1 cellular context compared by ENCODE assay signal in genomic region chr1:62621907-62622306, GRCh38.
TF ChIP-seq lines count a peak whose summit lies in the region.

No MANE protein-coding gene starts in this region.

TF ChIP-seq in HepG2, 621 proteins besides CTCF, POLR2A, EP300 and RAD21 (continued from another document):
- TF ChIP-seq SCMH1 (CRISPR knock-in tag; IDR thresholded peaks at IDR 0.05; ENCODE audit: borderline replicate concordance) (no peak), CREBL2 (CRISPR knock-in tag; IDR thresholded peaks at IDR 0.05; ENCODE audit: borderline replicate concordance) (no peak), RCOR2 (CRISPR knock-in tag; IDR thresholded peaks at IDR 0.05) (peak; percentile 91), RXRB (CRISPR knock-in tag; IDR thresholded peaks at IDR 0.05; ENCODE audit: borderline replicate concordance) (peak; percentile 94), MIXL1 (CRISPR knock-in tag; IDR thresholded peaks at IDR 0.05) (peak; percentile 94), ZMYM2 (CRISPR knock-in tag; IDR thresholded peaks at IDR 0.05) (0 out of 2 replicates have a peak, but pooled peaks have one; percentile 30), ZBTB7B (CRISPR knock-in tag; IDR thresholded peaks at IDR 0.05) (0 out of 2 replicates have a peak, but pooled peaks have one; percentile 35), ZNF670 (CRISPR knock-in tag; IDR thresholded peaks at IDR 0.05; ENCODE audit: borderline replicate concordance) (peak; percentile 90; the same call in 1 of the 2 replicates), ZNF619 (CRISPR knock-in tag; IDR thresholded peaks at IDR 0.05) (no peak), SRSF9 (IDR thresholded peaks at IDR 0.05; ENCODE audit: borderline replicate concordance, insufficient read depth, low read depth, low read length, poor library complexity, severe bottlenecking) (no peak), CREB3 (CRISPR knock-in tag; IDR thresholded peaks at IDR 0.05) (0 out of 2 replicates have a peak, but pooled peaks have one; percentile 31), SP5 (CRISPR knock-in tag; IDR thresholded peaks at IDR 0.05; ENCODE audit: borderline replicate concordance, low read depth) (peak; percentile 57; the same call in 1 of the 2 replicates), ZNF235 (CRISPR knock-in tag; IDR thresholded peaks at IDR 0.05; ENCODE audit: borderline replicate concordance) (no peak), ZNF7 (CRISPR knock-in tag; IDR thresholded peaks at IDR 0.05) (no peak), EED (CRISPR knock-in tag; IDR thresholded peaks at IDR 0.05) (no peak), ZSCAN20 (CRISPR knock-in tag; IDR thresholded peaks at IDR 0.05; ENCODE audit: borderline replicate concordance) (no peak), ZBTB42 (CRISPR knock-in tag; IDR thresholded peaks at IDR 0.05) (no peak), ZC3H4 (CRISPR knock-in tag; IDR thresholded peaks at IDR 0.05; ENCODE audit: borderline replicate concordance) (no peak), NFKBIZ (CRISPR knock-in tag; IDR thresholded peaks at IDR 0.05) (peak; percentile 91), ZNF547 (CRISPR knock-in tag; IDR thresholded peaks at IDR 0.05) (peak; percentile 27; the same call in 1 of the 2 replicates), ARNT (IDR thresholded peaks at IDR 0.05) (no peak), ZBTB38 (CRISPR knock-in tag; IDR thresholded peaks at IDR 0.05) (no peak), ZNF552 (CRISPR knock-in tag; IDR thresholded peaks at IDR 0.05; ENCODE audit: borderline replicate concordance) (no peak), YEATS2 (CRISPR knock-in tag; IDR thresholded peaks at IDR 0.05; ENCODE audit: borderline replicate concordance) (peak; percentile 79; the same call in 1 of the 2 replicates), KDM1A (CRISPR knock-in tag; IDR thresholded peaks at IDR 0.05) (peak; percentile 86; the same call in 1 of the 2 replicates), ELF1 (CRISPR knock-in tag; IDR thresholded peaks at IDR 0.05) (peak; percentile 65), FOXK2 (IDR thresholded peaks at IDR 0.05) (0 out of 2 replicates have a peak, but pooled peaks have one; percentile 6), ZNF260 (CRISPR knock-in tag; IDR thresholded peaks at IDR 0.05; ENCODE audit: borderline replicate concordance, low read depth) (no peak), REL (CRISPR knock-in tag; conservative IDR thresholded peaks at IDR 0.05) (0 out of 2 replicates have a peak, but pooled peaks have one; percentile 62), SP1 (IDR thresholded peaks at IDR 0.05) (no peak), SP1 (CRISPR knock-in tag; IDR thresholded peaks at IDR 0.05) (peak; percentile 31; the same call in 1 of the 2 replicates), ZMYM4 (CRISPR knock-in tag; IDR thresholded peaks at IDR 0.05) (peak; percentile 99), RAD51 (IDR thresholded peaks at IDR 0.05; ENCODE audit: borderline replicate concordance) (peak; percentile 61; the same call in 1 of the 2 replicates), THYN1 (CRISPR knock-in tag; IDR thresholded peaks at IDR 0.05; ENCODE audit: borderline replicate concordance, low read depth) (0 out of 2 replicates have a peak, but pooled peaks have one; percentile 51)
- TF ChIP-seq, protein P1, sequence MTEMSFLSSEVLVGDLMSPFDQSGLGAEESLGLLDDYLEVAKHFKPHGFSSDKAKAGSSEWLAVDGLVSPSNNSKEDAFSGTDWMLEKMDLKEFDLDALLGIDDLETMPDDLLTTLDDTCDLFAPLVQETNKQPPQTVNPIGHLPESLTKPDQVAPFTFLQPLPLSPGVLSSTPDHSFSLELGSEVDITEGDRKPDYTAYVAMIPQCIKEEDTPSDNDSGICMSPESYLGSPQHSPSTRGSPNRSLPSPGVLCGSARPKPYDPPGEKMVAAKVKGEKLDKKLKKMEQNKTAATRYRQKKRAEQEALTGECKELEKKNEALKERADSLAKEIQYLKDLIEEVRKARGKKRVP (CRISPR knock-in tag; IDR thresholded peaks at IDR 0.05) = peak in 1 of 2 experiments; percentile 99; a peak in 3 of 4 replicates
- TF ChIP-seq, protein P2, sequence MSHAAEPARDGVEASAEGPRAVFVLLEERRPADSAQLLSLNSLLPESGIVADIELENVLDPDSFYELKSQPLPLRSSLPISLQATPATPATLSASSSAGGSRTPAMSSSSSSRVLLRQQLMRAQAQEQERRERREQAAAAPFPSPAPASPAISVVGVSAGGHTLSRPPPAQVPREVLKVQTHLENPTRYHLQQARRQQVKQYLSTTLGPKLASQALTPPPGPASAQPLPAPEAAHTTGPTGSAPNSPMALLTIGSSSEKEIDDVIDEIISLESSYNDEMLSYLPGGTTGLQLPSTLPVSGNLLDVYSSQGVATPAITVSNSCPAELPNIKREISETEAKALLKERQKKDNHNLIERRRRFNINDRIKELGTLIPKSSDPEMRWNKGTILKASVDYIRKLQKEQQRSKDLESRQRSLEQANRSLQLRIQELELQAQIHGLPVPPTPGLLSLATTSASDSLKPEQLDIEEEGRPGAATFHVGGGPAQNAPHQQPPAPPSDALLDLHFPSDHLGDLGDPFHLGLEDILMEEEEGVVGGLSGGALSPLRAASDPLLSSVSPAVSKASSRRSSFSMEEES (CRISPR knock-in tag; IDR thresholded peaks at IDR 0.05) = peak; percentile 100
- TF ChIP-seq, protein P3, sequence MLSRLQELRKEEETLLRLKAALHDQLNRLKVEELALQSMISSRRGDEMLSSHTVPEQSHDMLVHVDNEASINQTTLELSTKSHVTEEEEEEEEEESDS (CRISPR knock-in tag; IDR thresholded peaks at IDR 0.05; ENCODE audit: borderline replicate concordance) = peak; percentile 52; the same call in 1 of the 2 replicates
- TF ChIP-seq, protein P4, sequence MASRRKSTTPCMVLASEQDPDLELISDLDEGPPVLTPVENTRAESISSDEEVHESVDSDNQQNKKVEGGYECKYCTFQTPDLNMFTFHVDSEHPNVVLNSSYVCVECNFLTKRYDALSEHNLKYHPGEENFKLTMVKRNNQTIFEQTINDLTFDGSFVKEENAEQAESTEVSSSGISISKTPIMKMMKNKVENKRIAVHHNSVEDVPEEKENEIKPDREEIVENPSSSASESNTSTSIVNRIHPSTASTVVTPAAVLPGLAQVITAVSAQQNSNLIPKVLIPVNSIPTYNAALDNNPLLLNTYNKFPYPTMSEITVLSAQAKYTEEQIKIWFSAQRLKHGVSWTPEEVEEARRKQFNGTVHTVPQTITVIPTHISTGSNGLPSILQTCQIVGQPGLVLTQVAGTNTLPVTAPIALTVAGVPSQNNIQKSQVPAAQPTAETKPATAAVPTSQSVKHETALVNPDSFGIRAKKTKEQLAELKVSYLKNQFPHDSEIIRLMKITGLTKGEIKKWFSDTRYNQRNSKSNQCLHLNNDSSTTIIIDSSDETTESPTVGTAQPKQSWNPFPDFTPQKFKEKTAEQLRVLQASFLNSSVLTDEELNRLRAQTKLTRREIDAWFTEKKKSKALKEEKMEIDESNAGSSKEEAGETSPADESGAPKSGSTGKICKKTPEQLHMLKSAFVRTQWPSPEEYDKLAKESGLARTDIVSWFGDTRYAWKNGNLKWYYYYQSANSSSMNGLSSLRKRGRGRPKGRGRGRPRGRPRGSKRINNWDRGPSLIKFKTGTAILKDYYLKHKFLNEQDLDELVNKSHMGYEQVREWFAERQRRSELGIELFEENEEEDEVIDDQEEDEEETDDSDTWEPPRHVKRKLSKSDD (CRISPR knock-in tag; IDR thresholded peaks at IDR 0.05; ENCODE audit: low read depth) = peak; percentile 81
- TF ChIP-seq, protein P5, sequence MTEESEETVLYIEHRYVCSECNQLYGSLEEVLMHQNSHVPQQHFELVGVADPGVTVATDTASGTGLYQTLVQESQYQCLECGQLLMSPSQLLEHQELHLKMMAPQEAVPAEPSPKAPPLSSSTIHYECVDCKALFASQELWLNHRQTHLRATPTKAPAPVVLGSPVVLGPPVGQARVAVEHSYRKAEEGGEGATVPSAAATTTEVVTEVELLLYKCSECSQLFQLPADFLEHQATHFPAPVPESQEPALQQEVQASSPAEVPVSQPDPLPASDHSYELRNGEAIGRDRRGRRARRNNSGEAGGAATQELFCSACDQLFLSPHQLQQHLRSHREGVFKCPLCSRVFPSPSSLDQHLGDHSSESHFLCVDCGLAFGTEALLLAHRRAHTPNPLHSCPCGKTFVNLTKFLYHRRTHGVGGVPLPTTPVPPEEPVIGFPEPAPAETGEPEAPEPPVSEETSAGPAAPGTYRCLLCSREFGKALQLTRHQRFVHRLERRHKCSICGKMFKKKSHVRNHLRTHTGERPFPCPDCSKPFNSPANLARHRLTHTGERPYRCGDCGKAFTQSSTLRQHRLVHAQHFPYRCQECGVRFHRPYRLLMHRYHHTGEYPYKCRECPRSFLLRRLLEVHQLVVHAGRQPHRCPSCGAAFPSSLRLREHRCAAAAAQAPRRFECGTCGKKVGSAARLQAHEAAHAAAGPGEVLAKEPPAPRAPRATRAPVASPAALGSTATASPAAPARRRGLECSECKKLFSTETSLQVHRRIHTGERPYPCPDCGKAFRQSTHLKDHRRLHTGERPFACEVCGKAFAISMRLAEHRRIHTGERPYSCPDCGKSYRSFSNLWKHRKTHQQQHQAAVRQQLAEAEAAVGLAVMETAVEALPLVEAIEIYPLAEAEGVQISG (CRISPR knock-in tag; IDR thresholded peaks at IDR 0.05) = peak; percentile 70
- TF ChIP-seq, protein P6, sequence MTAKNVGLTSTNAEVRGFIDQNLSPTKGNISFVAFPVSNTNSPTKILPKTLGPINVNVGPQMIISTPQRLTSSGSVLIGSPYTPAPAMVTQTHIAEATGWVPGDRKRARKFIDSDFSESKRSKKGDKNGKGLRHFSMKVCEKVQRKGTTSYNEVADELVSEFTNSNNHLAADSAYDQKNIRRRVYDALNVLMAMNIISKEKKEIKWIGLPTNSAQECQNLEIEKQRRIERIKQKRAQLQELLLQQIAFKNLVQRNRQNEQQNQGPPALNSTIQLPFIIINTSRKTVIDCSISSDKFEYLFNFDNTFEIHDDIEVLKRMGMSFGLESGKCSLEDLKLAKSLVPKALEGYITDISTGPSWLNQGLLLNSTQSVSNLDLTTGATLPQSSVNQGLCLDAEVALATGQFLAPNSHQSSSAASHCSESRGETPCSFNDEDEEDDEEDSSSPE (CRISPR knock-in tag; IDR thresholded peaks at IDR 0.05) = peak; percentile 93
- TF ChIP-seq, protein P7, sequence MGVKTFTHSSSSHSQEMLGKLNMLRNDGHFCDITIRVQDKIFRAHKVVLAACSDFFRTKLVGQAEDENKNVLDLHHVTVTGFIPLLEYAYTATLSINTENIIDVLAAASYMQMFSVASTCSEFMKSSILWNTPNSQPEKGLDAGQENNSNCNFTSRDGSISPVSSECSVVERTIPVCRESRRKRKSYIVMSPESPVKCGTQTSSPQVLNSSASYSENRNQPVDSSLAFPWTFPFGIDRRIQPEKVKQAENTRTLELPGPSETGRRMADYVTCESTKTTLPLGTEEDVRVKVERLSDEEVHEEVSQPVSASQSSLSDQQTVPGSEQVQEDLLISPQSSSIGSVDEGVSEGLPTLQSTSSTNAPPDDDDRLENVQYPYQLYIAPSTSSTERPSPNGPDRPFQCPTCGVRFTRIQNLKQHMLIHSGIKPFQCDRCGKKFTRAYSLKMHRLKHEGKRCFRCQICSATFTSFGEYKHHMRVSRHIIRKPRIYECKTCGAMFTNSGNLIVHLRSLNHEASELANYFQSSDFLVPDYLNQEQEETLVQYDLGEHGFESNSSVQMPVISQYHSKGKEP (CRISPR knock-in tag; IDR thresholded peaks at IDR 0.05) = 0 out of 2 replicates have a peak, but pooled peaks have one; percentile 72
- TF ChIP-seq, protein P8, sequence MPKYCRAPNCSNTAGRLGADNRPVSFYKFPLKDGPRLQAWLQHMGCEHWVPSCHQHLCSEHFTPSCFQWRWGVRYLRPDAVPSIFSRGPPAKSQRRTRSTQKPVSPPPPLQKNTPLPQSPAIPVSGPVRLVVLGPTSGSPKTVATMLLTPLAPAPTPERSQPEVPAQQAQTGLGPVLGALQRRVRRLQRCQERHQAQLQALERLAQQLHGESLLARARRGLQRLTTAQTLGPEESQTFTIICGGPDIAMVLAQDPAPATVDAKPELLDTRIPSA (CRISPR knock-in tag; IDR thresholded peaks at IDR 0.05; ENCODE audit: borderline replicate concordance) = no peak
TF ChIP-seq in HepG2: peak in this region for 274.
